21 cellular contexts compared by ENCODE assay signal in genomic region chr12:19044877-19045276, GRCh38.
DNase-seq lines count a peak whose midpoint lies in the region; ATAC-seq, FAIRE-seq and TF ChIP-seq lines count a peak whose summit lies in the region.
"Had no signal": no experiment of that assay in that cellular context is flagged by ENCODE, and none has a peak within 500 bp of the region (broad histone marks: within the 10 kb centered on the region; RNA-seq: fewer than 3 reads in every experiment).

No MANE protein-coding gene starts in this region.

- FAIRE-seq in endometrium (lab: Jason Lieb, UNC): peak; percentile 70
- FAIRE-seq in small intestine (lab: Jason Lieb, UNC): no peak
- FAIRE-seq: D721Med, G401.6, GM12892, GM19239, H1 had no signal

- TF ChIP-seq POLR2A in right lobe of liver (IDR thresholded peaks at IDR 0.05): no peak

- POLR2A ChIA-PET in Caco-2 (lab: Charles Lee): interaction anchor here (1.4 kb wide), 1 partner anchor 21 kb away, joined by 4 read pairs; no protein-coding TSS in a partner anchor

- H3K4me3 Mint-ChIP-seq in Caco-2 (ENCODE audit: unreplicated experiment) (peak overlapping the region; percentile 49), nephron (no peak overlapping the region)
- H3K4me3 Mint-ChIP-seq: CD4-positive, alpha-beta memory T cell had no signal

- DNase-seq in Caco-2: no peak
- peak; percentile 25 for DNase-seq in small intestine
- no peak for DNase-seq in AML-193 (lab: John Stamatoyannopoulos, UW)
- DNase-seq in NCI-H446 (lab: John Stamatoyannopoulos, UW): no peak
- DNase-seq in MG63: no peak
- no peak for DNase-seq in right lobe of liver
- DNase-seq: ACHN; BE2C; CD4-positive, alpha-beta memory T cell; DMS153; DMS79 treated with DMSO at 0.1 percent for 48 hours; EL had no signal

- H3K36me3 Mint-ChIP-seq in Caco-2 (ENCODE audit: insufficient read depth, unreplicated experiment) (peaks cover 15% of the 10 kb centered on the region), nephron (ENCODE audit: low read depth) (peaks cover 5% of the 10 kb centered on the region)
- H3K36me3 Mint-ChIP-seq: CD4-positive, alpha-beta memory T cell had no signal

- H3K27me3 Mint-ChIP-seq in Caco-2 (ENCODE audit: insufficient read depth, unreplicated experiment) (no peaks in the 10 kb centered on the region), nephron (ENCODE audit: low read depth) (no peaks in the 10 kb centered on the region)

- CTCF ChIA-PET in Caco-2 (lab: Charles Lee): interaction anchor here (0.6 to 1.1 kb wide), 4 partner anchors 21 to 184 kb away, joined by 3 to 5 read pairs (median 4); no protein-coding TSS in a partner anchor

- no peak for ATAC-seq in right lobe of liver

- H3K27ac ChIP-seq in small intestine (ENCODE audit: low read depth in 1 of 2, low read length in 1 of 2) (no peak overlapping the region), right lobe of liver (no peak overlapping the region)
- H3K27ac ChIP-seq: C4-2B had no signal

- H3K36me3 ChIP-seq in Caco-2 (ENCODE audit: control insufficient read depth, insufficient read depth, low read length): no peaks in the 10 kb centered on the region
- H3K36me3 ChIP-seq in small intestine (ENCODE audit: control insufficient read depth in 2 of 2, insufficient read depth in 2 of 2, low read length in 2 of 2): no peaks in the 10 kb centered on the region
- H3K36me3 ChIP-seq in MG63: no peaks in the 10 kb centered on the region
- no peaks in the 10 kb centered on the region for H3K36me3 ChIP-seq in right lobe of liver
- H3K36me3 ChIP-seq: BE2C, HAP-1 had no signal

- H3K4me1 Mint-ChIP-seq in Caco-2 (ENCODE audit: low read depth, unreplicated experiment) (peaks cover 45% of the 10 kb centered on the region), nephron (peaks cover 3% of the 10 kb centered on the region)
- H3K4me1 Mint-ChIP-seq: CD4-positive, alpha-beta memory T cell had no signal

- intact Hi-C loops in Caco-2 (cut with micrococcal nuclease; ENCODE audit: unreplicated experiment): loop anchor here (1.0 to 5.0 kb wide), 7 partner anchors 22 to 178 kb away; no protein-coding TSS in a partner anchor
- intact Hi-C loops in right lobe of liver (cut with DNase I): no loop called here

- H3K9me3 Mint-ChIP-seq in Caco-2 (ENCODE audit: unreplicated experiment) (peaks cover 10% of the 10 kb centered on the region), nephron (peaks cover 17% of the 10 kb centered on the region)

- peak overlapping the region; percentile 84 for H3K27ac Mint-ChIP-seq in Caco-2 (ENCODE audit: unreplicated experiment)
- H3K27ac Mint-ChIP-seq in nephron: peak overlapping the region in 2 of 3 experiments; percentile 60 to 92
- H3K27ac Mint-ChIP-seq: CD4-positive, alpha-beta memory T cell had no signal

- TF ChIP-seq CTCF in Caco-2 (IDR thresholded peaks at IDR 0.05; ENCODE audit: insufficient read depth in 1 of 2, low read depth in 1 of 2, low read length in 1 of 2, severe bottlenecking in 1 of 2, unreplicated experiment in 1 of 2) (no peak), nephron (IDR thresholded peaks at IDR 0.05; ENCODE audit: unreplicated experiment in 3 of 3) (no peak), right lobe of liver (IDR thresholded peaks at IDR 0.05) (no peak)

- 14 to 54% (median 24%) methylated on average over 4 of the region's 4 CpGs for WGBS in small intestine, 3 donors
- 83% methylated on average over 4 of the region's 4 CpGs for WGBS in right lobe of liver (ENCODE audit: insufficient coverage, low coverage, low lambda C conversion rate, missing lambda C conversion rate)

- H3K4me1 ChIP-seq in Caco-2 (peaks cover 34% of the 10 kb centered on the region), small intestine (ENCODE audit: control insufficient read depth in 2 of 2, insufficient read depth in 1 of 2, low read depth in 1 of 2, low read length in 1 of 2) (no peaks in the 10 kb centered on the region), right lobe of liver (no peaks in the 10 kb centered on the region)
- H3K4me1 ChIP-seq: BE2C had no signal

- H3K4me3 ChIP-seq in Caco-2 (ENCODE audit: low read depth, low read length) (no peak overlapping the region), small intestine (ENCODE audit: low read depth in 1 of 2, low read length in 2 of 2) (no peak overlapping the region), MG63 (no peak overlapping the region), right lobe of liver (no peak overlapping the region)
- H3K4me3 ChIP-seq: HAP-1 had no signal

- H3K9me3 ChIP-seq in Caco-2: peaks cover 4% of the 10 kb centered on the region; the same call in 1 of the 2 replicates
- H3K9me3 ChIP-seq in small intestine (ENCODE audit: control insufficient read depth, low read depth): no peaks in the 10 kb centered on the region
- no peaks in the 10 kb centered on the region; the same call in 1 of the 2 replicates for H3K9me3 ChIP-seq in MG63
- H3K9me3 ChIP-seq in right lobe of liver: no peaks in the 10 kb centered on the region
- H3K9me3 ChIP-seq: BE2C, HAP-1 had no signal

- H3K27me3 ChIP-seq in Caco-2 (replicated peaks; ENCODE audit: control insufficient read depth, insufficient read depth, low read length): no peaks in the 10 kb centered on the region
- no peaks in the 10 kb centered on the region for H3K27me3 ChIP-seq in small intestine (ENCODE audit: control insufficient read depth in 2 of 2, insufficient read depth in 2 of 2, low read length in 2 of 2)
- H3K27me3 ChIP-seq in MG63: no peaks in the 10 kb centered on the region
- no peaks in the 10 kb centered on the region for H3K27me3 ChIP-seq in right lobe of liver
- H3K27me3 ChIP-seq: BE2C had no signal

- no TSS peak for BruUV-seq in Caco-2 (replicated peaks; lab: Mats Ljungman, UMichigan)
